Comparison of ENCODE assay signal across 17 cellular contexts in genomic region chr2:10145519-10146357, GRCh38.
"Had no signal": no experiment of that assay in that cellular context is flagged by ENCODE, and none has a peak within 500 bp of the region (broad histone marks: within the 10 kb centered on the region; RNA-seq: fewer than 3 reads in every experiment).

No MANE protein-coding gene starts in this region.

- ATAC-seq: activated CD8-positive, alpha-beta T cell treated with anti-CD3 and anti-CD28 coated beads, Interleukin-2, amount 10 ng/mL, durations not matched to agents 7 days and 5 days; activated naive CD4-positive, alpha-beta T cell treated with anti-CD3 and anti-CD28 coated beads, Interleukin-2, amount 50 U/mL, for 72 hours; activated T-cell treated with anti-CD3 and anti-CD28 coated beads, Interleukin-2, amount 50 U/mL, for 4 hours; stimulated activated naive B cell treated with anti-CD40 and anti-IgM and Interleukin-4, amounts not matched to agents 10 μg/mL and 1 μg/mL and 100 μg/mL, for 72 hours had no signal

- H3K27ac Mint-ChIP-seq: activated CD4-positive, alpha-beta T cell treated with anti-CD3 and anti-CD28 coated beads, Interleukin-2, amount 10 ng/mL, durations not matched to agents 7 days and 5 days; memory B cell; stimulated activated naive B cell treated with anti-CD40 and anti-IgM and Interleukin-4, amounts not matched to agents 10 μg/mL and 1 μg/mL and 100 μg/mL, for 72 hours; T-helper 1 cell treated with Interleukin-12 subunit alpha and Interleukin-12 subunit beta and Interleukin-4 antibody, amounts not matched to agents 30 μg/mL and 1 μg/mL, for 36 hours had no signal

- H3K4me3 Mint-ChIP-seq: activated CD4-positive, alpha-beta T cell treated with anti-CD3 and anti-CD28 coated beads, Interleukin-2, amount 10 ng/mL, durations not matched to agents 7 days and 5 days; activated CD8-positive, alpha-beta T cell treated with anti-CD3 and anti-CD28 coated beads, Interleukin-2, amount 10 ng/mL, durations not matched to agents 7 days and 5 days; activated T-cell treated with anti-CD3 and anti-CD28 coated beads, Interleukin-2, amount 50 U/mL, for 4 hours; immature natural killer cell; memory B cell; neural crest cell; stimulated activated naive B cell treated with anti-CD40 and anti-IgM and Interleukin-4, amounts not matched to agents 10 μg/mL and 1 μg/mL and 100 μg/mL, for 72 hours; T-helper 1 cell treated with Interleukin-12 subunit alpha and Interleukin-12 subunit beta and Interleukin-4 antibody, amounts not matched to agents 30 μg/mL and 1 μg/mL, for 36 hours had no signal

- H3K9me3 Mint-ChIP-seq: activated CD4-positive, alpha-beta T cell treated with anti-CD3 and anti-CD28 coated beads, Interleukin-2, amount 10 ng/mL, durations not matched to agents 7 days and 5 days; activated naive CD4-positive, alpha-beta T cell treated with anti-CD3 and anti-CD28 coated beads, Interleukin-2, amount 50 U/mL, for 72 hours; activated T-cell treated with anti-CD3 and anti-CD28 coated beads, Interleukin-2, amount 50 U/mL, for 4 hours; immature natural killer cell; memory B cell; neural crest cell; stimulated activated naive B cell treated with anti-CD40 and anti-IgM and Interleukin-4, amounts not matched to agents 10 μg/mL and 1 μg/mL and 100 μg/mL, for 72 hours; T-helper 1 cell treated with Interleukin-12 subunit alpha and Interleukin-12 subunit beta and Interleukin-4 antibody, amounts not matched to agents 30 μg/mL and 1 μg/mL, for 36 hours had no signal

- DNase-seq: activated CD4-positive, alpha-beta T cell treated with anti-CD3 and anti-CD28 coated beads, Interleukin-2, amount 10 ng/mL, durations not matched to agents 7 days and 5 days; activated CD8-positive, alpha-beta T cell treated with anti-CD3 and anti-CD28 coated beads, Interleukin-2, amount 10 ng/mL, durations not matched to agents 7 days and 5 days; activated gamma-delta T cell treated with Interleukin-2 at 50 U/mL for 16 hours; activated T-cell treated with anti-CD3 and anti-CD28 coated beads, Interleukin-2, amount 50 U/mL, for 4 hours; adrenal gland; caudate nucleus; effector CD4-positive, alpha-beta T cell; immature natural killer cell; kidney glomerular epithelial cell; stimulated activated naive B cell treated with anti-CD40 and anti-IgM and Interleukin-4, amounts not matched to agents 10 μg/mL and 1 μg/mL and 100 μg/mL, for 72 hours; thyroid gland had no signal

- H3K4me3 ChIP-seq: adrenal gland, coronary artery, gastroesophageal sphincter, thyroid gland had no signal

- H3K9me3 ChIP-seq: adrenal gland, gastroesophageal sphincter, thyroid gland had no signal

- H3K27me3 ChIP-seq: adrenal gland, thyroid gland had no signal

- H3K27me3 Mint-ChIP-seq: activated CD4-positive, alpha-beta T cell treated with anti-CD3 and anti-CD28 coated beads, Interleukin-2, amount 10 ng/mL, durations not matched to agents 7 days and 5 days; stimulated activated naive B cell treated with anti-CD40 and anti-IgM and Interleukin-4, amounts not matched to agents 10 μg/mL and 1 μg/mL and 100 μg/mL, for 72 hours had no signal

- H3K4me1 Mint-ChIP-seq: neural crest cell had no signal

- H3K27ac ChIP-seq: adrenal gland, coronary artery, thyroid gland had no signal

- H3K36me3 ChIP-seq: adrenal gland, gastroesophageal sphincter, thyroid gland had no signal

- H3K4me1 ChIP-seq: adrenal gland, thyroid gland had no signal
